10 cellular contexts compared by ENCODE assay signal in the genomic region with DNA sequence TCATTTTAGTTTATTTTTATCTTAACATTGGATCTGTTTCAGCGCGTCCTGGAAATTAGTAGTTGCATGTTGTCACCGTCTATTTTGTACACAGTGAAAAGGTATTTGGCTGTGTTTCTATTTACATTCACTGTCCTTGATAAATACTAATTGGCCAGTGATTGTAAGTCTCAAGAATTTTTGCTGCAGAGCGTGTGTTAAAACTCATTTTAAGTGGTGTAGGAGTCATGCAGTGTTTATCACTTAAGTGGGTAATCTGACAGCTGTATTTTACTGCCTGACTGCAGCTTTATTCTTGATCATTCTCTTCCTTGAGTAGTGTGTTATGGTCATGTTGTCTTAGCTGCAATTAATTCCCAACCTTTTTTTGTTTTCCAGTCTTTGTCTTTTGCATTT. TPM values are rescaled to one million over a fixed set of nuclear protein-coding genes. Genes with fewer than 3 reads are reported as not detected.
A peak's percentile ranks its signal among the peaks of the same experiment; 100 is the strongest.
DNase-seq lines count a peak whose midpoint lies in the region; ATAC-seq and TF ChIP-seq lines count a peak whose summit lies in the region.
"Had no signal": no experiment of that assay in that cellular context is flagged by ENCODE, and none has a peak within 500 bp of the region (broad histone marks: within the 10 kb centered on the region; RNA-seq: fewer than 3 reads in every experiment).

No MANE protein-coding gene starts in this region.

- no peak overlapping the region for H4K91ac ChIP-seq in trophoblast cell (ENCODE audit: low read depth, low read length)

- H2AK5ac ChIP-seq in trophoblast cell (ENCODE audit: low read length) = no peak overlapping the region

- H3K4me1 ChIP-seq in Loucy (ENCODE audit: insufficient read depth, low read length, poor library complexity, severe bottlenecking) (peaks cover 72% of the 10 kb centered on the region), trophoblast cell (ENCODE audit: control insufficient read depth in 1 of 2, insufficient read depth in 2 of 2, low read length in 2 of 2) (peaks cover 2 to 9% of the 10 kb centered on the region in 2 experiments)

- H3K4me3 ChIP-seq in Loucy (ENCODE audit: low read length, poor library complexity, severe bottlenecking) = peak overlapping the region; percentile 53
- H3K4me3 ChIP-seq in fibroblast of villous mesenchyme (ENCODE audit: low read depth, low read length) = no peak overlapping the region
- no peak overlapping the region for H3K4me3 ChIP-seq in trophoblast cell (ENCODE audit: low read depth, low read length)
- H3K4me3 ChIP-seq in brain microvascular endothelial cell (ENCODE audit: low read depth, low read length) = no peak overlapping the region
- no peak overlapping the region for H3K4me3 ChIP-seq in foreskin fibroblast (ENCODE audit: low read depth in 1 of 2, low read length in 2 of 2)

- H2BK5ac ChIP-seq in trophoblast cell (ENCODE audit: low read depth, low read length, poor library complexity) = no peak overlapping the region

- no peak overlapping the region for H3K18ac ChIP-seq in trophoblast cell (ENCODE audit: low read length)

- H3K23ac ChIP-seq in trophoblast cell (ENCODE audit: low read length) = no peak overlapping the region

- H3K27me3 ChIP-seq in Loucy (ENCODE audit: insufficient read depth, low read length, poor library complexity, severe bottlenecking) (no peaks in the 10 kb centered on the region), trophoblast cell (ENCODE audit: insufficient read depth, low read length) (no peaks in the 10 kb centered on the region), brain microvascular endothelial cell (replicated peaks) (no peaks in the 10 kb centered on the region)

- H3F3A ChIP-seq in Loucy (ENCODE audit: low read depth) = no peaks in the 10 kb centered on the region

- ATAC-seq in HG03135 (IDR thresholded peaks at IDR 0.05; ENCODE audit: unreplicated experiment) = no peak

- H3K9ac ChIP-seq in Loucy (ENCODE audit: low read depth, low read length, poor library complexity, severe bottlenecking) (peak overlapping the region; percentile 17), trophoblast cell (ENCODE audit: low read length) (no peak overlapping the region)

- peak; percentile 21 for DNase-seq in GM04503 (ENCODE audit: low read depth)
- DNase-seq in fibroblast of villous mesenchyme (ENCODE audit: low read depth) = peak; percentile 63
- DNase-seq in trophoblast cell = peak in 1 of 2 donors; percentile 11
- DNase-seq in brain microvascular endothelial cell = no peak
- DNase-seq in foreskin fibroblast = no peak
- DNase-seq in hepatic stellate cell (ENCODE audit: low spot score) = no peak
- DNase-seq: activated CD4-positive, CD25-positive, alpha-beta regulatory T cell; CD8-positive, alpha-beta memory T cell had no signal

- H3K14ac ChIP-seq in trophoblast cell (ENCODE audit: low read length) = no peak overlapping the region

- H3K79me1 ChIP-seq in trophoblast cell (ENCODE audit: low read length) = peaks cover 2% of the 10 kb centered on the region

- no peak overlapping the region for H2BK120ac ChIP-seq in trophoblast cell (ENCODE audit: insufficient read depth, low read length, poor library complexity)

- no peaks in the 10 kb centered on the region for H3K9me2 ChIP-seq in Loucy (replicated peaks; ENCODE audit: low read depth, low read length)

- no peaks in the 10 kb centered on the region for H3K36me3 ChIP-seq in Loucy (ENCODE audit: insufficient read depth, low read length)
- H3K36me3 ChIP-seq in trophoblast cell (ENCODE audit: control insufficient read depth in 1 of 2, insufficient read depth in 2 of 2, low read length in 2 of 2) = peaks cover 0 to 1% of the 10 kb centered on the region in 2 experiments
- H3K36me3 ChIP-seq in brain microvascular endothelial cell (replicated peaks) = no peaks in the 10 kb centered on the region

- in situ Hi-C loops in brain microvascular endothelial cell (cut with HindIII; ENCODE audit: low pct_ligation_motif_present, low sequenced_read_pairs) = no loop called here

- peak overlapping the region; percentile 56 for H3K4me2 ChIP-seq in Loucy (ENCODE audit: low read depth, low read length, poor library complexity, severe bottlenecking)
- peak overlapping the region; percentile 0 for H3K4me2 ChIP-seq in trophoblast cell (ENCODE audit: low read length)

- H3K79me2 ChIP-seq in Loucy (ENCODE audit: insufficient read depth, low read length) (peaks cover 57% of the 10 kb centered on the region), trophoblast cell (ENCODE audit: control insufficient read depth, insufficient read depth, low read length, poor library complexity) (peaks cover 1% of the 10 kb centered on the region)

- H3K27ac ChIP-seq in trophoblast cell (ENCODE audit: low read depth, low read length) = peak overlapping the region; percentile 53
- H3K27ac ChIP-seq in brain microvascular endothelial cell = no peak overlapping the region

- H3K4ac ChIP-seq in trophoblast cell (ENCODE audit: low read depth, low read length) = no peak overlapping the region

- WGBS in trophoblast cell (ENCODE audit: extremely low coverage, insufficient coverage, insufficient read length) = no CpG with 5 or more reads among the region's 4 CpGs

- H4K20me1 ChIP-seq in Loucy (ENCODE audit: insufficient read depth, low read length, poor library complexity, severe bottlenecking) = no peaks in the 10 kb centered on the region

- no peak overlapping the region for H2BK12ac ChIP-seq in trophoblast cell (ENCODE audit: low read length)

- H4K8ac ChIP-seq in trophoblast cell (ENCODE audit: low read depth, low read length) = no peak overlapping the region

- no peaks in the 10 kb centered on the region for H3K9me3 ChIP-seq in Loucy (ENCODE audit: insufficient read depth, low read depth, low read length)
- no peaks in the 10 kb centered on the region for H3K9me3 ChIP-seq in trophoblast cell (ENCODE audit: insufficient read depth, low read depth, low read length)

- H4K12ac ChIP-seq in trophoblast cell (ENCODE audit: low read depth, low read length) = no peak overlapping the region

- no peak overlapping the region for H2AFZ ChIP-seq in Loucy (ENCODE audit: low read length)
- H2AFZ ChIP-seq in trophoblast cell (ENCODE audit: insufficient read depth, low read length, poor library complexity) = no peak overlapping the region

- no peak for TF ChIP-seq CTCF in Loucy (conservative IDR thresholded peaks at IDR 0.05; ENCODE audit: low read length)
- no peak for TF ChIP-seq CTCF in fibroblast of villous mesenchyme (IDR thresholded peaks at IDR 0.05; ENCODE audit: insufficient read depth, low read depth, low read length)
- no peak for TF ChIP-seq CTCF in brain microvascular endothelial cell (IDR thresholded peaks at IDR 0.05; ENCODE audit: low read depth, low read length, missing control alignments)
- no peak for TF ChIP-seq CTCF in foreskin fibroblast (IDR thresholded peaks at IDR 0.05; ENCODE audit: low read depth, low read length)

RNA-seq across cellular contexts. Expression of a gene that starts 9.8 kb away (rescaled TPM):
- 0.32 and 0.43 TPM in 2 replicates for total RNA-seq in fibroblast of villous mesenchyme
- polyA plus RNA-seq in trophoblast cell (2013) = 24.7 and 25.9 TPM in 2 replicates
- total RNA-seq: CD8-positive, alpha-beta memory T cell had no signal
- polyA plus RNA-seq: CD8-positive, alpha-beta memory T cell had no signal

Comparison
In these comparisons a context has a peak if more than half of its experiments do, and no peak if none do; other contexts are left out.
1. DNase-seq: peak in GM04503 (single experiment) and fibroblast of villous mesenchyme (single experiment); none in brain microvascular endothelial cell (single experiment), foreskin fibroblast (0 of 2) and hepatic stellate cell (single experiment).